Comparison of ENCODE assay signal across 2 cellular contexts in the genomic region with DNA sequence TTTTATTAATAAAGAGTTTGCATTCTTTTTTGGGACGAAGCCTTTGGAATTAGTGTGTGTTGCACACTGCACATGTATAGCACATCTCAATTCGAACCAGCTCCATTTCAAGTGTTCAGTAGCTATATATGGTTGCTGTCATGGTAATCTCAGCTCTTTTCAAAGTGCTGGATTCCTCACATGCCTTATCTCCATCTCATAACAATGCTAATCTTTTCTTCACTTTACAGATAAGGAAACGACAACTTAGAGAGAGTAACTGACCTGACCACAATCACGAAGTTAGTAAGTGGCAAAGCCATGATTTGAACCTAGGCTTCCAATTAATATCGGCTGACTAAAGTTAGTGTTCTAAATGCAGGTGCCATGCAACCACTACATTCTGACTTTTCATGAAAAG.
TF ChIP-seq lines count a peak whose summit lies in the region.

No MANE protein-coding gene starts in this region.

TF ChIP-seq in SK-N-SH, 30 proteins besides CTCF, POLR2A, EP300 and RAD21:
- no peak for TF ChIP-seq YY1 (IDR thresholded peaks at IDR 0.05; ENCODE audit: low read depth)
- no peak for TF ChIP-seq FOXM1 (IDR thresholded peaks at IDR 0.05; ENCODE audit: low read depth)
- TF ChIP-seq SMC3 (IDR thresholded peaks at IDR 0.05; ENCODE audit: low read depth, low read length), result no peak
- no peak for TF ChIP-seq RXRA (IDR thresholded peaks at IDR 0.05; ENCODE audit: borderline replicate concordance, low read depth)
- TF ChIP-seq ELF1 (IDR thresholded peaks at IDR 0.05), result no peak
- no peak for TF ChIP-seq NFIC (IDR thresholded peaks at IDR 0.05; ENCODE audit: borderline replicate concordance)
- no peak for TF ChIP-seq SIN3A (IDR thresholded peaks at IDR 0.05; ENCODE audit: borderline replicate concordance, low read depth, low read length)
- no peak for TF ChIP-seq GABPA (IDR thresholded peaks at IDR 0.05; ENCODE audit: low read depth)
- no peak for TF ChIP-seq FOXJ3 (CRISPR knock-in tag; IDR thresholded peaks at IDR 0.05)
- no peak for TF ChIP-seq NRF1 (IDR thresholded peaks at IDR 0.05; ENCODE audit: low read depth, low read length)
- TF ChIP-seq, protein P1, sequence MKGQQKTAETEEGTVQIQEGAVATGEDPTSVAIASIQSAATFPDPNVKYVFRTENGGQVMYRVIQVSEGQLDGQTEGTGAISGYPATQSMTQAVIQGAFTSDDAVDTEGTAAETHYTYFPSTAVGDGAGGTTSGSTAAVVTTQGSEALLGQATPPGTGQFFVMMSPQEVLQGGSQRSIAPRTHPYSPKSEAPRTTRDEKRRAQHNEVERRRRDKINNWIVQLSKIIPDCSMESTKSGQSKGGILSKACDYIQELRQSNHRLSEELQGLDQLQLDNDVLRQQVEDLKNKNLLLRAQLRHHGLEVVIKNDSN (IDR thresholded peaks at IDR 0.05; ENCODE audit: borderline replicate concordance, low read depth), result no peak
- no peak for TF ChIP-seq POLR2AphosphoS5 (IDR thresholded peaks at IDR 0.05; ENCODE audit: low read depth, low read length)
- no peak for TF ChIP-seq TAF1 (IDR thresholded peaks at IDR 0.05; ENCODE audit: borderline replicate concordance, low read depth, low read length)
- TF ChIP-seq, protein P2, sequence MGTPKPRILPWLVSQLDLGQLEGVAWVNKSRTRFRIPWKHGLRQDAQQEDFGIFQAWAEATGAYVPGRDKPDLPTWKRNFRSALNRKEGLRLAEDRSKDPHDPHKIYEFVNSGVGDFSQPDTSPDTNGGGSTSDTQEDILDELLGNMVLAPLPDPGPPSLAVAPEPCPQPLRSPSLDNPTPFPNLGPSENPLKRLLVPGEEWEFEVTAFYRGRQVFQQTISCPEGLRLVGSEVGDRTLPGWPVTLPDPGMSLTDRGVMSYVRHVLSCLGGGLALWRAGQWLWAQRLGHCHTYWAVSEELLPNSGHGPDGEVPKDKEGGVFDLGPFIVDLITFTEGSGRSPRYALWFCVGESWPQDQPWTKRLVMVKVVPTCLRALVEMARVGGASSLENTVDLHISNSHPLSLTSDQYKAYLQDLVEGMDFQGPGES (IDR thresholded peaks at IDR 0.05; ENCODE audit: low read depth, low read length), result no peak
- no peak for TF ChIP-seq ZBTB33 (IDR thresholded peaks at IDR 0.05; ENCODE audit: borderline replicate concordance, low read depth)
- no peak for TF ChIP-seq REST (IDR thresholded peaks at IDR 0.05; ENCODE audit: low read depth, low read length)
TF ChIP-seq in SK-N-SH: peak in this region for 0.

TF ChIP-seq in SK-N-SH treated with all-trans-retinoic acid at 6 μM for 48 hours, 23 proteins besides CTCF, POLR2A, EP300 and RAD21:
- TF ChIP-seq ZFP3 (CRISPR knock-in tag; IDR thresholded peaks at IDR 0.05), result no peak
- no peak for TF ChIP-seq SNAI2 (CRISPR knock-in tag; IDR thresholded peaks at IDR 0.05)
- TF ChIP-seq TCF4 (CRISPR knock-in tag; IDR thresholded peaks at IDR 0.05; ENCODE audit: borderline replicate concordance), result no peak
- no peak for TF ChIP-seq BACH2 (CRISPR knock-in tag; IDR thresholded peaks at IDR 0.05; ENCODE audit: borderline replicate concordance)
- no peak for TF ChIP-seq ISL1 (CRISPR knock-in tag; IDR thresholded peaks at IDR 0.05)
- TF ChIP-seq PPARA (CRISPR knock-in tag; IDR thresholded peaks at IDR 0.05; ENCODE audit: borderline replicate concordance), result no peak
- TF ChIP-seq TOX (CRISPR knock-in tag; IDR thresholded peaks at IDR 0.05; ENCODE audit: borderline replicate concordance), result no peak
- no peak for TF ChIP-seq CSDC2 (CRISPR knock-in tag; IDR thresholded peaks at IDR 0.05)
- no peak for TF ChIP-seq ZC3H10 (CRISPR knock-in tag; IDR thresholded peaks at IDR 0.05)
- no peak for TF ChIP-seq ESRRG (CRISPR knock-in tag; IDR thresholded peaks at IDR 0.05)
- TF ChIP-seq TSHZ2 (CRISPR knock-in tag; IDR thresholded peaks at IDR 0.05), result no peak
- no peak for TF ChIP-seq RARB (CRISPR knock-in tag; IDR thresholded peaks at IDR 0.05)
- no peak for TF ChIP-seq ZNF70 (CRISPR knock-in tag; IDR thresholded peaks at IDR 0.05)
TF ChIP-seq in SK-N-SH treated with all-trans-retinoic acid at 6 μM for 48 hours: peak in this region for 0.
